1 cellular context compared by ENCODE assay signal in genomic region chr10:76558586-76558985, GRCh38.
TF ChIP-seq lines count a peak whose summit lies in the region.

No MANE protein-coding gene starts in this region.

TF ChIP-seq in SK-N-SH, 30 proteins besides CTCF, POLR2A, EP300 and RAD21 (continued from another document):
- no peak for TF ChIP-seq USF2 (IDR thresholded peaks at IDR 0.05; ENCODE audit: borderline replicate concordance, low read depth, low read length)
- TF ChIP-seq JUND (IDR thresholded peaks at IDR 0.05) = no peak
- no peak for TF ChIP-seq SIN3A (IDR thresholded peaks at IDR 0.05; ENCODE audit: borderline replicate concordance, low read depth, low read length)
TF ChIP-seq in SK-N-SH: peak in this region for 0.
